ENCODE assay signal across 8 cellular contexts in the genomic region with DNA sequence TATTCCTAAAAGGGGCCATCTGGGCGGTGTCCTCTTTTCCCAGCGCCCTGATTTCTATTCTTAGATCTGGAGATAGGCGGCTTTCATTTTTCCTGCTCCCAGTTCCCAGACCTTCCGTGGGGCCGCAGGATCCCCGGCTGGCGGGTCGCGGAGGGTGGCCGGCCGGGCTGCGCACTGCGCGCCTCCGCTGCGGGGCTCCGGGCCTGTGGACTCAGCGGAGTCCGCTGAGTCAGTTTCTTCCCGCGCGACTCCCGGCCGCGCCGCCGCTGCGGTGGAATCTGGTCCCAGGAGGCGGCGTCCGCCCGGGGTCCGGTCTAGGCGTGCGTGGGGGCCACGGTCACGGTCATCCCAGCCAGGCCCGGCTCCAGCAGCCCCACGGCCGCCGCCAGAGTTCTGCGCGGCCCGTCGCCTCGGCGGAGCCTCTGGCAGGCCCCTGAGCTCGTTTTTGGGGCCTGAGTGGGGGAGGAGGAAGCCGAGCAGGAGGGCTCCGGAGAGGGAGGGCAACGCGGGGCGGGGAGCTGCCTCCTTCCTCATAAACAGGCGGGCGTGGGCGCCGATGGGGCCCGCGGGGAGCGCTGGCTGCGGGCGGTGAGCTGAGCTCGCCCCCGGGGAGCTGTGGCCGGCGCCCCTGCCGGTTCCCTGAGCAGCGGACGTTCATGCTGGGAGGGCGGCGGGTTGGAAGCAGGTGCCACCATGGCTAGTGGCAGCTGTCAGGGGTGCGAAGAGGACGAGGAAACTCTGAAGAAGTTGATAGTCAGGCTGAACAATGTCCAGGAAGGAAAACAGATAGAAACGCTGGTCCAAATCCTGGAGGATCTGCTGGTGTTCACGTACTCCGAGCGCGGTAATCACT. TPM values are rescaled to one million over a fixed set of nuclear protein-coding genes. Genes with fewer than 3 reads are reported as not detected.
DNase-seq lines count a peak whose midpoint lies in the region; ATAC-seq and TF ChIP-seq lines count a peak whose summit lies in the region.

A gene (plus strand): TSS at position 559 of the 853 bp plus-strand sequence. CDS start 135 bp downstream, at position 694.

- peak; percentile 24 for TF ChIP-seq CTCF in fibroblast of the aortic adventitia (IDR thresholded peaks at IDR 0.05; ENCODE audit: insufficient read depth, low read length)

- H3K9me3 Mint-ChIP-seq in activated T-helper 1 cell treated with anti-CD3 and anti-CD28 coated beads, Interleukin-12 subunit alpha, Interleukin-12 subunit beta, Interleukin-2, Interleukin-4 antibody, amounts not matched to agents 30 ng/mL and 10 ng/mL and 1 ng/mL, durations not matched to agents 14 hours and 24 hours and 36 hours: no peaks in the 10 kb centered on the region
- no peaks in the 10 kb centered on the region for H3K9me3 Mint-ChIP-seq in natural killer cell treated with Interleukin-12 subunit alpha and Interleukin-12 subunit beta and Interleukin-15 and Interleukin-18, amount 100 ng/mL, for 72 hours

- H3K27ac Mint-ChIP-seq in activated T-helper 1 cell treated with anti-CD3 and anti-CD28 coated beads, Interleukin-12 subunit alpha, Interleukin-12 subunit beta, Interleukin-2, Interleukin-4 antibody, amounts not matched to agents 30 ng/mL and 10 ng/mL and 1 ng/mL, durations not matched to agents 14 hours and 24 hours and 36 hours: no peak within 1 kb of the TSS
- no peak within 1 kb of the TSS for H3K27ac Mint-ChIP-seq in natural killer cell treated with Interleukin-12 subunit alpha and Interleukin-12 subunit beta and Interleukin-15 and Interleukin-18, amount 100 ng/mL, for 72 hours

- H3K4me3 Mint-ChIP-seq in activated T-helper 1 cell treated with anti-CD3 and anti-CD28 coated beads, Interleukin-12 subunit alpha, Interleukin-12 subunit beta, Interleukin-2, Interleukin-4 antibody, amounts not matched to agents 30 ng/mL and 10 ng/mL and 1 ng/mL, durations not matched to agents 14 hours and 24 hours and 36 hours: peak within 1 kb of the TSS; percentile 55
- H3K4me3 Mint-ChIP-seq in natural killer cell treated with Interleukin-12 subunit alpha and Interleukin-12 subunit beta and Interleukin-15 and Interleukin-18, amount 100 ng/mL, for 72 hours: peak within 1 kb of the TSS; percentile 61

- intact Hi-C loops in activated T-helper 1 cell treated with anti-CD3 and anti-CD28 coated beads, Interleukin-12 subunit alpha, Interleukin-12 subunit beta, Interleukin-2, Interleukin-4 antibody, amounts not matched to agents 30 ng/mL and 10 ng/mL and 1 ng/mL, durations not matched to agents 14 hours and 24 hours and 36 hours (cut with micrococcal nuclease): loop anchor here (5.0 kb wide), 1 partner anchor 72 kb away; no protein-coding TSS in a partner anchor

- no peaks in the 10 kb centered on the region for H3K4me1 ChIP-seq in thymus (ENCODE audit: control insufficient read depth, insufficient read depth, low read length)

- H3K27me3 Mint-ChIP-seq in activated T-helper 1 cell treated with anti-CD3 and anti-CD28 coated beads, Interleukin-12 subunit alpha, Interleukin-12 subunit beta, Interleukin-2, Interleukin-4 antibody, amounts not matched to agents 30 ng/mL and 10 ng/mL and 1 ng/mL, durations not matched to agents 14 hours and 24 hours and 36 hours (ENCODE audit: insufficient read depth): peaks cover 46% of the 10 kb centered on the region
- peaks cover 6 to 9% of the 10 kb centered on the region in 2 donors for H3K27me3 Mint-ChIP-seq in natural killer cell treated with Interleukin-12 subunit alpha and Interleukin-12 subunit beta and Interleukin-15 and Interleukin-18, amount 100 ng/mL, for 72 hours

- peaks cover 3% of the 10 kb centered on the region for H3K27me3 ChIP-seq in thymus (ENCODE audit: control insufficient read depth, insufficient read depth)

- no peaks in the 10 kb centered on the region for H3K36me3 Mint-ChIP-seq in activated T-helper 1 cell treated with anti-CD3 and anti-CD28 coated beads, Interleukin-12 subunit alpha, Interleukin-12 subunit beta, Interleukin-2, Interleukin-4 antibody, amounts not matched to agents 30 ng/mL and 10 ng/mL and 1 ng/mL, durations not matched to agents 14 hours and 24 hours and 36 hours (ENCODE audit: low read depth)
- H3K36me3 Mint-ChIP-seq in natural killer cell treated with Interleukin-12 subunit alpha and Interleukin-12 subunit beta and Interleukin-15 and Interleukin-18, amount 100 ng/mL, for 72 hours: no peaks in the 10 kb centered on the region

- peak; percentile 42 for ATAC-seq in HG02884 (IDR thresholded peaks at IDR 0.05; ENCODE audit: unreplicated experiment)
- ATAC-seq in natural killer cell treated with Interleukin-12 subunit alpha and Interleukin-12 subunit beta and Interleukin-15 and Interleukin-18, amount 100 ng/mL, for 72 hours: peak; percentile 82 to 86

- peak within 1 kb of the TSS; percentile 88 for H3K27ac ChIP-seq in thymus (ENCODE audit: low read depth)

- H3K4me3 ChIP-seq in fibroblast of the aortic adventitia (ENCODE audit: low read depth, low read length) (peak within 1 kb of the TSS; percentile 74), thymus (ENCODE audit: low read length) (peak within 1 kb of the TSS; percentile 51)

- 2% methylated on average over 78 of the region's 78 CpGs for WGBS in thymus

- H3K9me3 ChIP-seq in thymus (ENCODE audit: control insufficient read depth): no peaks in the 10 kb centered on the region

- peaks cover 6% of the 10 kb centered on the region for H3K4me1 Mint-ChIP-seq in activated T-helper 1 cell treated with anti-CD3 and anti-CD28 coated beads, Interleukin-12 subunit alpha, Interleukin-12 subunit beta, Interleukin-2, Interleukin-4 antibody, amounts not matched to agents 30 ng/mL and 10 ng/mL and 1 ng/mL, durations not matched to agents 14 hours and 24 hours and 36 hours (ENCODE audit: low read depth)
- peaks cover 6 to 10% of the 10 kb centered on the region in 2 donors for H3K4me1 Mint-ChIP-seq in natural killer cell treated with Interleukin-12 subunit alpha and Interleukin-12 subunit beta and Interleukin-15 and Interleukin-18, amount 100 ng/mL, for 72 hours (ENCODE audit: low read depth in 2 of 2)

- no peaks in the 10 kb centered on the region for H3K36me3 ChIP-seq in thymus (ENCODE audit: control insufficient read depth, insufficient read depth)

- peak; percentile 61 for DNase-seq in NCI-H82 (lab: John Stamatoyannopoulos, UW)
- no peak for DNase-seq in NCI-H82 treated with DMSO at 0.1 percent for 48 hours (lab: John Stamatoyannopoulos, UW; ENCODE audit: unreplicated experiment)
- peak; percentile 86 to 91 for DNase-seq in NOMO-1 (lab: John Stamatoyannopoulos, UW; ENCODE audit: unreplicated experiment in 2 of 2)
- DNase-seq in activated T-helper 1 cell treated with anti-CD3 and anti-CD28 coated beads, Interleukin-12 subunit alpha, Interleukin-12 subunit beta, Interleukin-2, Interleukin-4 antibody, amounts not matched to agents 30 ng/mL and 10 ng/mL and 1 ng/mL, durations not matched to agents 14 hours and 24 hours and 36 hours (ENCODE audit: low spot score): no peak
- peak; percentile 76 for DNase-seq in fibroblast of the aortic adventitia (ENCODE audit: low read depth)
- DNase-seq in natural killer cell treated with Interleukin-12 subunit alpha and Interleukin-12 subunit beta and Interleukin-15 and Interleukin-18, amount 100 ng/mL, for 72 hours (ENCODE audit: low spot score): peak; percentile 72

RNA-seq across cellular contexts. Expression of the gene that starts here (rescaled TPM):
- total RNA-seq in activated T-helper 1 cell treated with anti-CD3 and anti-CD28 coated beads, Interleukin-12 subunit alpha, Interleukin-12 subunit beta, Interleukin-2, Interleukin-4 antibody, amounts not matched to agents 30 ng/mL and 10 ng/mL and 1 ng/mL, durations not matched to agents 14 hours and 24 hours and 36 hours: not detected in 2 replicates
- total RNA-seq in fibroblast of the aortic adventitia (ENCODE audit: low replicate concordance): 9.7 and 22.1 TPM in 2 replicates
- total RNA-seq in natural killer cell treated with Interleukin-12 subunit alpha and Interleukin-12 subunit beta and Interleukin-15 and Interleukin-18, amount 100 ng/mL, for 72 hours: under 1 TPM; 0.29 to 0.47 TPM
- polyA plus RNA-seq in thymus: 10.4 TPM

Comparison
In these comparisons a context has a peak if more than half of its experiments do, and no peak if none do; other contexts are left out.
1. DNase-seq: peak in NCI-H82 (single experiment), NOMO-1 (2 of 2) and fibroblast of the aortic adventitia (single experiment); none in NCI-H82 treated with DMSO at 0.1 percent for 48 hours (single experiment) and activated T-helper 1 cell treated with anti-CD3 and anti-CD28 coated beads, Interleukin-12 subunit alpha, Interleukin-12 subunit beta, Interleukin-2, Interleukin-4 antibody, amounts not matched to agents 30 ng/mL and 10 ng/mL and 1 ng/mL, durations not matched to agents 14 hours and 24 hours and 36 hours (single experiment).
2. Peak in DNase-seq and ATAC-seq in natural killer cell treated with Interleukin-12 subunit alpha and Interleukin-12 subunit beta and Interleukin-15 and Interleukin-18, amount 100 ng/mL, for 72 hours; RNA of the gene not detected or under 1 TPM.